ENCODE assay signal across 31 cellular contexts in the genomic region with DNA sequence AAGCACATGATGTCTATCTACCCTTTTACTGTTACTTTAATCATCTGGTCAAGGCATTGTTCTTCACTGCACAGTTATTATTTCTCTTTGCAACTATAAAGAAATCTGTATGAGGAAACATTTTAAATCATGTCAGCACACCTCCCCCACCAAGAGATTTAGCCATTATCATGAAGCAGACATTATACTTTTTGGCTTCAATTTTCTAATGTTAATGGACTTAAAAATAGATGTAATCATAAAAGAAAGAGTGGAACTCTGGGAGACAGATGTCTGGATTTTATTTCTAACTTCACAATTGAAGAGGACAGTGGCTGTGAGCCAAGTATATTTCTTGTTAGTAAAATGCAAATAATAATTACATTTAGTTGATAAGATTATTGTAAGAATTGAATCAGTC.
"Had no signal": no experiment of that assay in that cellular context is flagged by ENCODE, and none has a peak within 500 bp of the region (broad histone marks: within the 10 kb centered on the region; RNA-seq: fewer than 3 reads in every experiment).

No MANE protein-coding gene starts in this region.

- DNase-seq: activated B cell treated with CpG ODN at 0.5 μM for 24 hours; activated CD4-positive, alpha-beta memory T cell treated with anti-CD3 and anti-CD28 coated beads for 36 hours; activated CD4-positive, alpha-beta T cell treated with anti-CD3 and anti-CD28 coated beads for 4 hours; activated CD4-positive, alpha-beta T cell treated with anti-CD3 and anti-CD28 coated beads, Interleukin-2, amount 10 ng/mL, durations not matched to agents 24 days and 14 days; activated CD4-positive, alpha-beta T cell treated with anti-CD3 and anti-CD28 coated beads, Interleukin-2, amount 50 U/mL, for 1 hour; activated CD4-positive, alpha-beta T cell treated with anti-CD3 and anti-CD28 coated beads, Interleukin-2, amount 50 U/mL, for 4 hours; activated CD4-positive, CD25-positive, alpha-beta regulatory T cell treated with anti-CD3 and anti-CD28 coated beads, Interleukin-2, amount 50 U/mL, for 72 hours; activated CD8-positive, alpha-beta memory T cell treated with anti-CD3 and anti-CD28 coated beads, Interleukin-2, amount 50 U/mL, for 4 hours; activated CD8-positive, alpha-beta T cell treated with anti-CD3 and anti-CD28 coated beads for 36 hours; activated effector memory CD4-positive, alpha-beta T cell treated with anti-CD3 and anti-CD28 coated beads, Interleukin-2, amount 50 U/mL, for 16 hours; activated gamma-delta T cell treated with Interleukin-2 at 50 U/mL for 16 hours; activated naive CD4-positive, alpha-beta T cell; activated naive CD4-positive, alpha-beta T cell treated with anti-CD3 and anti-CD28 coated beads for 36 hours; activated naive CD4-positive, alpha-beta T cell treated with anti-CD3 and anti-CD28 coated beads, Interleukin-2, amount 50 U/mL, for 16 hours; activated naive CD8-positive, alpha-beta T cell treated with anti-CD3 and anti-CD28 coated beads for 36 hours; activated T-cell treated with anti-CD3 and anti-CD28 coated beads for 4 hours; activated T-cell treated with anti-CD3 and anti-CD28 coated beads, Interleukin-2, amount 50 U/mL, for 1 hour; activated T-cell treated with anti-CD3 and anti-CD28 coated beads, Interleukin-2, amount 50 U/mL, for 4 hours; activated T-cell treated with anti-CD3 and anti-CD28 coated beads, Interleukin-2, amount 50 U/mL, for 72 hours; adrenal gland; amniotic stem cell; aorta; body of pancreas; brain microvascular endothelial cell; central memory CD4-positive, alpha-beta T cell; T-helper 2 cell; T-helper 9 cell had no signal

- ATAC-seq: activated CD8-positive, alpha-beta T cell treated with anti-CD3 and anti-CD28 coated beads for 36 hours; activated naive CD4-positive, alpha-beta T cell treated with anti-CD3 and anti-CD28 coated beads, Interleukin-2, amount 50 U/mL, for 72 hours; activated T-cell treated with anti-CD3 and anti-CD28 coated beads, Interleukin-2, amount 50 U/mL, for 4 hours; activated T-cell treated with anti-CD3 and anti-CD28 coated beads, Interleukin-2, amount 50 U/mL, for 72 hours; activated T-helper 17 cell treated with anti-CD3 and anti-CD28 coated beads, Interleukin-2, amount 50 U/mL, for 72 hours; body of pancreas had no signal

- H3K4me3 ChIP-seq: adrenal gland, body of pancreas, breast epithelium had no signal

- H3K4me1 ChIP-seq: adrenal gland, body of pancreas, breast epithelium had no signal

- H3K9me3 ChIP-seq: body of pancreas had no signal

- H3K27ac ChIP-seq: adrenal gland, body of pancreas, brain microvascular endothelial cell, breast epithelium, VCaP had no signal

- H3K27me3 ChIP-seq: adrenal gland, body of pancreas, brain microvascular endothelial cell, breast epithelium had no signal

- H3K36me3 ChIP-seq: adrenal gland, brain microvascular endothelial cell, breast epithelium had no signal
